Comparison of ENCODE assay signal across 1 cellular context in genomic region chr1:246506440-246506784, GRCh38.
TF ChIP-seq lines count a peak whose summit lies in the region.

No MANE protein-coding gene starts in this region.

TF ChIP-seq in H1, 55 proteins besides CTCF, POLR2A, EP300 and RAD21:
- TF ChIP-seq USF2 (IDR thresholded peaks at IDR 0.05; ENCODE audit: low read length) (no peak), RXRA (IDR thresholded peaks at IDR 0.05; ENCODE audit: insufficient read depth, low read depth, low read length) (no peak), SP4 (IDR thresholded peaks at IDR 0.05; ENCODE audit: low read length) (no peak), TAF7 (optimal IDR thresholded peaks at IDR 0.05; ENCODE audit: borderline replicate concordance, low read depth, low read length) (no peak), CEBPB (IDR thresholded peaks at IDR 0.05; ENCODE audit: low read depth, low read length) (no peak), RFX5 (IDR thresholded peaks at IDR 0.05; ENCODE audit: borderline replicate concordance, low read depth, low read length) (no peak), POU5F1 (IDR thresholded peaks at IDR 0.05; ENCODE audit: low read depth, low read length) (no peak), BCL11A (IDR thresholded peaks at IDR 0.05; ENCODE audit: low read depth in 2 of 2, low read length in 2 of 2) (no peak), ATF2 (IDR thresholded peaks at IDR 0.05; ENCODE audit: low read length) (no peak), SIN3A (conservative IDR thresholded peaks at IDR 0.05 in 1 of 2, IDR thresholded peaks at IDR 0.05 in 1 of 2; ENCODE audit: low read depth in 1 of 2, low read length in 2 of 2) (no peak; a peak in 1 of 4 replicates), CHD1 (IDR thresholded peaks at IDR 0.05; ENCODE audit: low read depth, low read length) (no peak)
